1 cellular context compared by ENCODE assay signal in the genomic region with DNA sequence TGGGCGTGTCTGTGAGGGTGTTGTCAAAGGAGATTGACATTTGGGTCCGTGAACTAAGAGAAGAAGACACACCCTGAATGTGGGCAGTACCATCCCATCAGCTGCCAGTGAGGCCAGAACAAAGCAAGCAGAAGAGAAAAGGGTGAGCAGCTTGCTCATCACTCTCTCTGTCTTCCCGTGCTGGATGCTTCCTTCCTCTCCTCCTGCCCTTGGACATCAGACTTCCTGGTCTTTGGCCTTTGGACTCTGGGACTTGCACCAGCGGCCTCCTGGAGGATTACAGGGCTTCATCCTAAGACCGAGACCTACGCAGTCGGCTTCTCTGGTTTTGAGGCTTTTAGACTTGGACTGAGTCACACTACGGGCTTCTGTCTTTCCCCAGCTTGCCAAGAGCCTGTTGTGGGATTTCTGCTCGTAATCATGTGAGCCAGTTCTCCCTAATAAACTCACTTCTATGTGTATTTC.
A peak's percentile ranks its signal among the peaks of the same experiment; 100 is the strongest.
TF ChIP-seq lines count a peak whose summit lies in the region.

No MANE protein-coding gene starts in this region.

TF ChIP-seq in H1, 55 proteins besides CTCF, POLR2A, EP300 and RAD21:
- TF ChIP-seq HDAC2 (IDR thresholded peaks at IDR 0.05; ENCODE audit: borderline replicate concordance in 1 of 2, low read depth in 2 of 2, low read length in 2 of 2) (no peak), POLR2AphosphoS5 (IDR thresholded peaks at IDR 0.05; ENCODE audit: low read depth, low read length) (0 out of 2 replicates have a peak, but pooled peaks have one; percentile 38), EGR1 (IDR thresholded peaks at IDR 0.05; ENCODE audit: borderline replicate concordance, low read depth, low read length) (no peak)
